ENCODE assay signal across 8 cellular contexts in genomic region chr9:114911167-114911821, GRCh38. TPM values are rescaled to one million over a fixed set of nuclear protein-coding genes. Genes with fewer than 3 reads are reported as not detected.
DNase-seq lines count a peak whose midpoint lies in the region; ATAC-seq and TF ChIP-seq lines count a peak whose summit lies in the region.

No MANE protein-coding gene starts in this region.

- TF ChIP-seq POLR2A in body of pancreas (IDR thresholded peaks at IDR 0.05) = no peak

- H3K4me1 ChIP-seq in body of pancreas = peaks cover 16% of the 10 kb centered on the region

- H3K27me3 ChIP-seq in body of pancreas = no peaks in the 10 kb centered on the region

- no peaks in the 10 kb centered on the region for H3K9me3 ChIP-seq in body of pancreas

- DNase-seq in AG09309 (ENCODE audit: low read depth) (no peak), NCI-H524 (lab: John Stamatoyannopoulos, UW) (peak; percentile 96 to 99), body of pancreas (peak in 2 of 4 donors; percentile 20 to 30), kidney glomerular epithelial cell (lab: John Stamatoyannopoulos, UW) (peak; percentile 22), NOMO-1 treated with DMSO at 0.1 percent for 48 hours (lab: John Stamatoyannopoulos, UW; ENCODE audit: unreplicated experiment) (no peak)

- intact Hi-C loops in body of pancreas (cut with DNase I) = loop anchor here (5.0 to 10.0 kb wide), 2 partner anchors 104 to 174 kb away; no protein-coding TSS in a partner anchor

- no peaks in the 10 kb centered on the region for H3K36me3 ChIP-seq in body of pancreas (replicated peaks in 1 of 2; ENCODE audit: insufficient read depth in 1 of 2, low read depth in 2 of 2)

- H3K27ac ChIP-seq in body of pancreas = no peak overlapping the region

- peak; percentile 77 for TF ChIP-seq CTCF in AG09309 (IDR thresholded peaks at IDR 0.05; ENCODE audit: control insufficient read depth, insufficient read depth, low read depth, low read length, missing control alignments)
- peak; percentile 49 for TF ChIP-seq CTCF in GM12872 (IDR thresholded peaks at IDR 0.05; ENCODE audit: insufficient read depth, low read depth, low read length)
- peak; percentile 67 to 80 (median 70) for TF ChIP-seq CTCF in body of pancreas (IDR thresholded peaks at IDR 0.05)

- ATAC-seq in body of pancreas (peak; percentile 54), HG03175 (IDR thresholded peaks at IDR 0.05; ENCODE audit: unreplicated experiment) (no peak), GM18870 (IDR thresholded peaks at IDR 0.05; ENCODE audit: unreplicated experiment) (no peak)

- H3K4me3 ChIP-seq in AG09309 (ENCODE audit: control insufficient read depth, low read depth, low read length) = no peak overlapping the region
- no peak overlapping the region for H3K4me3 ChIP-seq in body of pancreas

- whole genome bisulfite sequencing in body of pancreas, 2 donors = 54 to 59% methylated on average over 2 of the region's 2 CpGs

RNA-seq across cellular contexts. Expression of gene TNFSF8, which starts 19.1 kb away (rescaled TPM):
- 1 to 10 TPM in 1 of 2 donors, not detected in 1; 1.0 TPM for total RNA-seq in body of pancreas

Comparison
In these comparisons a context has a peak if more than half of its experiments do, and no peak if none do; other contexts are left out.
1. DNase-seq: peak in NCI-H524 (2 of 2) and kidney glomerular epithelial cell (single experiment); none in AG09309 (single experiment) and NOMO-1 treated with DMSO at 0.1 percent for 48 hours (single experiment).
2. Peak in every context shown above with its lines, with median percentiles within 50 percentile points of each other: CTCF ChIP-seq.